In the genomic region with DNA sequence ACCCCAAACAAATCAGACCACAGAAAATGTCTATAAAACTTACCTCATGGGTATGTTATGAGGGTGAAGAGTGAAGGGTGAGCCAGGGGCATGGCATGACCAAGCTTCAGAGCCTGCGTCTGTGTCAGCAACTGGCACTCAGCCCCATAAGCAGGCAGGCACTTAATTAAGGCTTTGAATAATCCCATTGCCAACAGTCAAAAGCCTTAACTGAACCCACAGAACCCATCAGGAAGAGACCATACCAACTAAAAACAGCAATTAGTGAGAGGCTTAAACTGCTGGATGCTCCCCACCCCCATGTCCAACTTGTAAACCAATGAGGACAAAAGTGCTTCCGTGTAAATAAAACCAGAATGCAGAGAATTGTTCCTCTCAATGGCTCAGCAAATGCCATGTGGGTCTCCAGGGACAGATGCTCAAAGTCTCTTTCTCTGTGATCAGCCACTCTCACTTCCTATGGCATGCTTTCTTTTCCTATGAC, we compare ENCODE assay signal across 10 cellular contexts.
A peak's percentile ranks its signal among the peaks of the same experiment; 100 is the strongest.
DNase-seq lines count a peak whose midpoint lies in the region; ATAC-seq lines count a peak whose summit lies in the region.
"Had no signal": no experiment of that assay in that cellular context is flagged by ENCODE, and none has a peak within 500 bp of the region (broad histone marks: within the 10 kb centered on the region; RNA-seq: fewer than 3 reads in every experiment).

No MANE protein-coding gene starts in this region.

- DNase-seq in MV-4-11 (lab: John Stamatoyannopoulos, UW) (peak; percentile 59), RPMI8226 (peak; percentile 83), left kidney (ENCODE audit: low read depth, low spot score) (peak; percentile 28)
- DNase-seq: activated naive CD8-positive, alpha-beta T cell treated with anti-CD3 and anti-CD28 coated beads for 36 hours; SHP77 treated with DMSO at 0.1 percent for 48 hours had no signal

- peaks cover 79% of the 10 kb centered on the region for H3K4me1 ChIP-seq in BLaER1

- H3K36me3 ChIP-seq in BLaER1, result peaks cover 6% of the 10 kb centered on the region; the same call in 1 of the 2 replicates

- H3K4me2 ChIP-seq in BLaER1, result peak overlapping the region; percentile 98

- peaks cover 13% of the 10 kb centered on the region for H4K20me1 ChIP-seq in BLaER1

- H3K9me3 ChIP-seq in BLaER1, result no peaks in the 10 kb centered on the region

- ATAC-seq in GM18873 (IDR thresholded peaks at IDR 0.05; ENCODE audit: low FRiP score, unreplicated experiment), result no peak
- ATAC-seq in GM21423 (IDR thresholded peaks at IDR 0.05; ENCODE audit: unreplicated experiment), result no peak
- no peak for ATAC-seq in GM18867 (IDR thresholded peaks at IDR 0.05; ENCODE audit: unreplicated experiment)
- no peak for ATAC-seq in GM19463 (IDR thresholded peaks at IDR 0.05; ENCODE audit: unreplicated experiment)

- H3K9ac ChIP-seq in BLaER1, result peak overlapping the region; percentile 79

- no peaks in the 10 kb centered on the region for H3K27me3 ChIP-seq in BLaER1

- peak overlapping the region; percentile 61; the same call in 1 of the 2 replicates for H3K4me3 ChIP-seq in BLaER1

- H3K27ac ChIP-seq in BLaER1, result peak overlapping the region; percentile 96

Comparison
In these comparisons a context has a peak if more than half of its experiments do, and no peak if none do; other contexts are left out.
1. DNase-seq: peak in every context shown above with its lines; median percentile 83 in RPMI8226; 59 in MV-4-11; 28 in left kidney.